In the genomic region with DNA sequence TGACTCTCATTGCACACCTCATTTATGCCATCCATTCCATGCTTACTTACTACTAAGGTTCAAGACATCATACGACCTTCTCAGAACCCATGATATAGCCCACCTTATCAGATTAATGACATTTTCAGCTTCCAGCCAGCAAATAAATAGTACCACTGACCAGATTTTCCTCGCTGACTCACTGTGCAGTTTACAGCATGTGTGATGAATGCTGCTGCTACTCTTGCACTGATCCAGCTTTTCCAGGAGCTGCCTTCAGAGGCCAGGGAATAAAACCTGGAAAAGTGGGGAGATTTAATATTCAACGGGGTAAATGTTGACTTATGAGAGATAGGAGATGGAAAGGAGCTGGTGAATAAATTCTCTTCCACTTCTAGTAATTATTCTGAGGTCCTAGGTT, we compare ENCODE assay signal across 26 cellular contexts.
"Had no signal": no experiment of that assay in that cellular context is flagged by ENCODE, and none has a peak within 500 bp of the region (broad histone marks: within the 10 kb centered on the region; RNA-seq: fewer than 3 reads in every experiment).

No MANE protein-coding gene starts in this region.

- H3K4me1 Mint-ChIP-seq: activated B cell treated with CpG ODN at 0.5 μM for 24 hours; activated CD4-positive, alpha-beta T cell treated with anti-CD3 and anti-CD28 coated beads for 36 hours; activated CD8-positive, alpha-beta memory T cell treated with anti-CD3 and anti-CD28 coated beads, Interleukin-2, amount 10 ng/mL, durations not matched to agents 7 days and 5 days; activated naive CD8-positive, alpha-beta T cell treated with anti-CD3 and anti-CD28 coated beads for 36 hours had no signal

- H3K27me3 Mint-ChIP-seq: activated B cell treated with CpG ODN at 0.5 μM for 24 hours; activated CD4-positive, alpha-beta T cell treated with anti-CD3 and anti-CD28 coated beads for 36 hours; activated CD8-positive, alpha-beta memory T cell treated with anti-CD3 and anti-CD28 coated beads, Interleukin-2, amount 10 ng/mL, durations not matched to agents 7 days and 5 days; activated naive CD8-positive, alpha-beta T cell treated with anti-CD3 and anti-CD28 coated beads for 36 hours; effector memory CD8-positive, alpha-beta T cell; natural killer cell treated with Interleukin-12 subunit alpha and Interleukin-12 subunit beta and Interleukin-15 and Interleukin-18, amount 100 ng/mL, for 72 hours; type B pancreatic cell had no signal

- DNase-seq: activated B cell treated with CpG ODN at 0.5 μM for 24 hours; activated CD4-positive, alpha-beta T cell treated with anti-CD3 and anti-CD28 coated beads for 36 hours; activated CD8-positive, alpha-beta memory T cell treated with anti-CD3 and anti-CD28 coated beads, Interleukin-2, amount 10 ng/mL, durations not matched to agents 7 days and 5 days; activated CD8-positive, alpha-beta T cell treated with anti-CD3 and anti-CD28 coated beads, Interleukin-2, amount 10 ng/mL, durations not matched to agents 7 days and 5 days; activated effector memory CD4-positive, alpha-beta T cell treated with Interleukin-2 at 50 U/mL for 16 hours; activated naive CD4-positive, alpha-beta T cell treated with Interleukin-2 at 50 U/mL for 16 hours; activated naive CD8-positive, alpha-beta T cell treated with anti-CD3 and anti-CD28 coated beads for 36 hours; activated T-cell treated with anti-CD3 and anti-CD28 coated beads for 4 hours; adrenal gland; brain microvascular endothelial cell; caudate nucleus; cortex of kidney; effector memory CD8-positive, alpha-beta T cell; erythroblast; kidney glomerular epithelial cell; lower lobe of right lung; mesendoderm; right cardiac atrium; spleen; stimulated activated naive CD4-positive, alpha-beta T cell treated with Interleukin-2 at 50 U/mL for 16 hours; uterus had no signal

- H3K27me3 ChIP-seq: adrenal gland, ascending aorta, brain microvascular endothelial cell, spleen, uterus had no signal

- H3K27ac ChIP-seq: adrenal gland, ascending aorta, brain microvascular endothelial cell, lower lobe of right lung, spleen, thoracic aorta, uterus had no signal

- H3K9me3 ChIP-seq: adrenal gland, ascending aorta, lower lobe of right lung, thoracic aorta, uterus had no signal

- H3K4me3 ChIP-seq: adrenal gland, ascending aorta, lower lobe of right lung, spleen, thoracic aorta, uterus had no signal

- H3K4me1 ChIP-seq: adrenal gland, ascending aorta, lower lobe of right lung, spleen, uterus had no signal

- H3K4me3 Mint-ChIP-seq: activated B cell treated with CpG ODN at 0.5 μM for 24 hours; activated CD4-positive, alpha-beta T cell treated with anti-CD3 and anti-CD28 coated beads for 36 hours; activated CD8-positive, alpha-beta memory T cell treated with anti-CD3 and anti-CD28 coated beads, Interleukin-2, amount 10 ng/mL, durations not matched to agents 7 days and 5 days; activated CD8-positive, alpha-beta T cell treated with anti-CD3 and anti-CD28 coated beads, Interleukin-2, amount 10 ng/mL, durations not matched to agents 7 days and 5 days; activated naive CD8-positive, alpha-beta T cell treated with anti-CD3 and anti-CD28 coated beads for 36 hours; effector memory CD8-positive, alpha-beta T cell; natural killer cell treated with Interleukin-12 subunit alpha and Interleukin-12 subunit beta and Interleukin-15 and Interleukin-18, amount 100 ng/mL, for 72 hours; type B pancreatic cell had no signal

- FAIRE-seq: frontal cortex had no signal

- H3K36me3 Mint-ChIP-seq: activated naive CD8-positive, alpha-beta T cell treated with anti-CD3 and anti-CD28 coated beads for 36 hours; type B pancreatic cell had no signal

- H3K36me3 ChIP-seq: adrenal gland, ascending aorta, brain microvascular endothelial cell, lower lobe of right lung, spleen, thoracic aorta, uterus had no signal

- H3K27ac Mint-ChIP-seq: activated B cell treated with CpG ODN at 0.5 μM for 24 hours; activated CD4-positive, alpha-beta T cell treated with anti-CD3 and anti-CD28 coated beads for 36 hours; activated CD8-positive, alpha-beta memory T cell treated with anti-CD3 and anti-CD28 coated beads, Interleukin-2, amount 10 ng/mL, durations not matched to agents 7 days and 5 days; activated CD8-positive, alpha-beta T cell treated with anti-CD3 and anti-CD28 coated beads, Interleukin-2, amount 10 ng/mL, durations not matched to agents 7 days and 5 days; activated naive CD8-positive, alpha-beta T cell treated with anti-CD3 and anti-CD28 coated beads for 36 hours; effector memory CD8-positive, alpha-beta T cell; natural killer cell treated with Interleukin-12 subunit alpha and Interleukin-12 subunit beta and Interleukin-15 and Interleukin-18, amount 100 ng/mL, for 72 hours; type B pancreatic cell had no signal
